14 cellular contexts compared by ENCODE assay signal in the genomic region with DNA sequence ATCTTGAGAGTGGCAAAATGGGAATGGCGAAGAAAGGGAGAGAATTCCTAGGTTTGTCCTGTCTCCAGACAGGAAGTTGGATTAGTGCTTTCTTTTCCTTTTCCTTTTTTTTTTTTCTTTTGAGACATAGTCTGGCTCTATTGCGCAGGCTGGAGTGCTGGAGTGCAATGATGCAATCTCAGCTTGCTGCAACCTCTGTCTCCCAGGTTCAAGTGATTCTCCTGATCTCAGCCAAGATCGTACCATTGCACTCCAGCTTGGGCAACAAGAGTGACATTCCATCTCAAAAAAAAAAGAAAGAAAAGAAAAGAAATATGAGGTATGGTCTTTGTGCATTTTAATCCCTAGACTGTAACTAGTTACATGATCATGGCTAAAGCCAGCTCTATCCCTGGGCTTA. TPM values are rescaled to one million over a fixed set of nuclear protein-coding genes. Genes with fewer than 3 reads are reported as not detected.
DNase-seq lines count a peak whose midpoint lies in the region; ATAC-seq, FAIRE-seq and TF ChIP-seq lines count a peak whose summit lies in the region.
"Had no signal": no experiment of that assay in that cellular context is flagged by ENCODE, and none has a peak within 500 bp of the region (broad histone marks: within the 10 kb centered on the region; RNA-seq: fewer than 3 reads in every experiment).

No MANE protein-coding gene starts in this region.

- H3K9ac ChIP-seq in IMR-90 (ENCODE audit: low read depth, low read length), result no peak overlapping the region; the same call in 1 of the 2 replicates
- no peak overlapping the region for H3K9ac ChIP-seq in K562 (ENCODE audit: insufficient read depth in 1 of 2, low read depth in 2 of 2, low read length in 2 of 2)
- no peak overlapping the region for H3K9ac ChIP-seq in liver (ENCODE audit: low read depth in 1 of 2, low read length in 2 of 2)

- H3K4me3 ChIP-seq in ACC112 (ENCODE audit: low read depth, low read length) (peak overlapping the region; percentile 33; the same call in 1 of the 2 replicates), IMR-90 (ENCODE audit: insufficient read depth, low read depth, low read length) (no peak overlapping the region), K562 (no peak overlapping the region), liver (ENCODE audit: low read depth in 1 of 3, low read length in 3 of 3) (no peak overlapping the region)

- H2AFZ ChIP-seq in ACC112 (ENCODE audit: low read length, unreplicated experiment) (no peak overlapping the region), IMR-90 (replicated peaks; ENCODE audit: low read length, poor library complexity) (no peak overlapping the region), K562 (ENCODE audit: low read depth, low read length) (no peak overlapping the region)

- H2AK9ac ChIP-seq in IMR-90 (replicated peaks; ENCODE audit: low read depth, low read length, poor library complexity), result no peak overlapping the region

- dilution Hi-C loops in IMR-90 (cut with HindIII; ENCODE audit: low sequenced_read_pairs, unreplicated experiment), result no loop called here

- no peak for TF ChIP-seq POLR2A in IMR-90 (IDR thresholded peaks at IDR 0.05; ENCODE audit: low read depth, low read length)
- TF ChIP-seq POLR2A in K562 (conservative IDR thresholded peaks at IDR 0.05), result no peak

- no peak overlapping the region for H3K23ac ChIP-seq in IMR-90 (ENCODE audit: low read depth, low read length)

- no peak for TF ChIP-seq RAD21 in IMR-90 (IDR thresholded peaks at IDR 0.05; ENCODE audit: low read length)
- no peak for TF ChIP-seq RAD21 in K562 (CRISPR knock-in tag; conservative IDR thresholded peaks at IDR 0.05 in 1 of 2, IDR thresholded peaks at IDR 0.05 in 1 of 2)
- peak in 1 of 2 donors; percentile 19 for TF ChIP-seq RAD21 in liver (IDR thresholded peaks at IDR 0.05)

- no peaks in the 10 kb centered on the region for H3K79me2 ChIP-seq in ACC112 (ENCODE audit: control insufficient read depth, insufficient read depth, low read length, unreplicated experiment)
- no peaks in the 10 kb centered on the region for H3K79me2 ChIP-seq in K562 (ENCODE audit: control insufficient read depth, insufficient read depth, low read length)

- peak overlapping the region; percentile 50 for H3K18ac ChIP-seq in IMR-90 (ENCODE audit: low read depth, low read length)

- H3K27ac ChIP-seq in ACC112 (ENCODE audit: low read depth, low read length), result peak overlapping the region; percentile 77
- H3K27ac ChIP-seq in IMR-90 (ENCODE audit: insufficient read depth, low read length), result peak overlapping the region; percentile 28; the same call in 1 of the 2 replicates
- H3K27ac ChIP-seq in K562 (ENCODE audit: extremely low read depth, low read depth, low read length), result no peak overlapping the region
- H3K27ac ChIP-seq in liver (ENCODE audit: low read depth in 1 of 2, low read length in 2 of 2), result no peak overlapping the region

- no peak for TF ChIP-seq CTCF in IMR-90 (conservative IDR thresholded peaks at IDR 0.05; ENCODE audit: low read depth, low read length)
- TF ChIP-seq CTCF in K562 (IDR thresholded peaks at IDR 0.05 in 2 of 3, conservative IDR thresholded peaks at IDR 0.05 in 1 of 3; ENCODE audit: insufficient read depth in 2 of 3, low read depth in 1 of 3, low read length in 3 of 3), result no peak
- no peak for TF ChIP-seq CTCF in liver (IDR thresholded peaks at IDR 0.05; ENCODE audit: low read depth, low read length, missing input control)

- H2AK5ac ChIP-seq in IMR-90 (ENCODE audit: low read depth, low read length), result no peak overlapping the region

- POLR2A ChIA-PET in IMR-90 (lab: Charles Lee; ENCODE audit: unreplicated experiment), result no interaction called here
- POLR2A ChIA-PET in K562 (lab: Yijun Ruan, JAX), result interaction anchor here (0.6 kb wide), 1 partner anchor 59 kb away, joined by 3 read pairs; no protein-coding TSS in a partner anchor

- H2BK120ac ChIP-seq in IMR-90 (ENCODE audit: low read depth, low read length), result no peak overlapping the region

- DNase-seq in IMR-90, result peak; percentile 59
- no peak for DNase-seq in K562 (ENCODE audit: extremely low read depth in 1 of 4, low spot score in 3 of 4)
- DNase-seq in SKM-1 treated with dmso at 0.1 percent for 144 hours (lab: John Stamatoyannopoulos, UW; ENCODE audit: unreplicated experiment), result no peak
- DNase-seq in stimulated activated CD4-positive, alpha-beta T cell treated with anti-CD3 and anti-CD28 coated beads, Interleukin-4, amount 100 ng/mL, for 4 hours, result no peak
- DNase-seq in HUDEP-2 (lab: John Stamatoyannopoulos, UW; ENCODE audit: unreplicated experiment in 76 of 76), result no peak
- DNase-seq: activated CD8-positive, alpha-beta memory T cell treated with anti-CD3 and anti-CD28 coated beads for 24 hours; activated gamma-delta T cell treated with Interleukin-2 at 50 U/mL for 16 hours; small intestine; stimulated activated naive CD8-positive, alpha-beta T cell treated with anti-CD3 and anti-CD28 coated beads, Interleukin-15, Interleukin-2, amounts not matched to agents 100 U/mL and 50 U/mL, for 24 hours had no signal

- no peak for FAIRE-seq in K562 (lab: Jason Lieb, UNC)
- FAIRE-seq: D721Med, frontal cortex, small intestine had no signal

- H4K20me1 ChIP-seq in IMR-90 (ENCODE audit: insufficient read depth, low read length) (no peaks in the 10 kb centered on the region), K562 (replicated peaks; ENCODE audit: control insufficient read depth, insufficient read depth, low read length) (no peaks in the 10 kb centered on the region)

- ATAC-seq in IMR-90 (ENCODE audit: low read depth), result peak; percentile 27; the same call in 1 of the 2 replicates
- no peak for ATAC-seq in K562
- ATAC-seq in GM19455 (IDR thresholded peaks at IDR 0.05; ENCODE audit: unreplicated experiment), result no peak
- ATAC-seq: stimulated activated naive CD8-positive, alpha-beta T cell treated with anti-CD3 and anti-CD28 coated beads, Interleukin-15, Interleukin-2, amounts not matched to agents 100 U/mL and 50 U/mL, for 24 hours had no signal

- no TSS peak for BruUV-seq in IMR-90 (replicated peaks; lab: Mats Ljungman, UMichigan)
- BruUV-seq in K562 (replicated peaks; lab: Mats Ljungman, UMichigan), result no TSS peak

- no peak overlapping the region for H2BK5ac ChIP-seq in IMR-90 (ENCODE audit: low read depth, low read length, poor library complexity, severe bottlenecking)

- H4K91ac ChIP-seq in IMR-90 (ENCODE audit: insufficient read depth, low read depth, low read length), result no peak overlapping the region

- WGBS in IMR-90 (ENCODE audit: extremely low coverage in 2 of 2, insufficient read length in 1 of 2), 2 experiments, result no CpG with 5 or more reads among the region's 3 CpGs
- WGBS in K562 (ENCODE audit: insufficient coverage, low coverage, missing lambda C conversion rate), result 20% methylated on average over 2 of the region's 3 CpGs
- WGBS in liver, result 44% methylated on average over 3 of the region's 3 CpGs

- H3K56ac ChIP-seq in IMR-90 (ENCODE audit: extremely low read depth, insufficient read depth, low read length), result no peak overlapping the region

- H3K9me3 ChIP-seq in IMR-90 (ENCODE audit: control insufficient read depth, insufficient read depth, low read length) (no peaks in the 10 kb centered on the region), K562 (replicated peaks; ENCODE audit: control insufficient read depth, insufficient read depth, low read depth, low read length) (no peaks in the 10 kb centered on the region), liver (ENCODE audit: control insufficient read depth in 4 of 4, low read length in 3 of 4) (no peaks in the 10 kb centered on the region)

- no peak overlapping the region for H3K4ac ChIP-seq in IMR-90 (ENCODE audit: low read depth, low read length)

- H3K36me3 ChIP-seq in ACC112 (ENCODE audit: insufficient read depth, low read length) (no peaks in the 10 kb centered on the region), IMR-90 (ENCODE audit: control insufficient read depth, insufficient read depth, low read length) (no peaks in the 10 kb centered on the region), K562 (ENCODE audit: control insufficient read depth, insufficient read depth, low read length) (peaks cover 9% of the 10 kb centered on the region; the same call in 1 of the 3 replicates), liver (ENCODE audit: control insufficient read depth in 4 of 4, insufficient read depth in 3 of 4, low read depth in 1 of 4, low read length in 3 of 4) (peaks cover 0 to 1% (median 0%) of the 10 kb centered on the region in 4 donors)

- no peak overlapping the region for H2BK20ac ChIP-seq in IMR-90 (ENCODE audit: low read depth, low read length)

- H3K79me1 ChIP-seq in IMR-90 (ENCODE audit: low read depth in 1 of 2, low read length in 2 of 2), result no peaks in the 10 kb centered on the region

- in situ Hi-C loops in IMR-90 (cut with MboI; ENCODE audit: low sequenced_read_pairs), result no loop called here
- in situ Hi-C loops in K562 (cut with MboI), result no loop called here

- 0 out of 4 replicates have a peak overlapping the region, but pooled peaks of 1 of the 2 experiments have one; percentile 15 for H4K8ac ChIP-seq in IMR-90 (ENCODE audit: low read depth in 2 of 2, low read length in 2 of 2)

- H3K9me1 ChIP-seq in IMR-90 (ENCODE audit: insufficient read depth, low read length) (peaks cover 2% of the 10 kb centered on the region; the same call in 1 of the 2 replicates), K562 (ENCODE audit: control insufficient read depth, insufficient read depth, low read length) (no peaks in the 10 kb centered on the region)

- H3K4me2 ChIP-seq in IMR-90 (ENCODE audit: low read depth, low read length) (no peak overlapping the region), K562 (ENCODE audit: insufficient read depth, low read length) (no peak overlapping the region)

- no peak overlapping the region; the same call in 2 of the 3 replicates for H2BK15ac ChIP-seq in IMR-90 (ENCODE audit: low read depth, low read length)

- no peak for TF ChIP-seq EP300 in K562 (IDR thresholded peaks at IDR 0.05; ENCODE audit: low read length)

- no peak overlapping the region for H3K14ac ChIP-seq in IMR-90 (replicated peaks; ENCODE audit: low read depth, low read length)

- CTCF ChIA-PET in IMR-90 (lab: Yijun Ruan, JAX), result interaction anchor here (0.6 to 3.9 kb wide), 2 partner anchors 295 to 327 kb away, joined by 5 to 25 read pairs; no protein-coding TSS in a partner anchor
- CTCF ChIA-PET in K562 (lab: Yijun Ruan, JAX; ENCODE audit: low intra/inter-chr PET ratio), result no interaction called here

- H4K5ac ChIP-seq in IMR-90 (ENCODE audit: low read depth, low read length), result no peak overlapping the region

- intact Hi-C loops in IMR-90 (cut with micrococcal nuclease) (loop anchor here (10.0 kb wide), 1 partner anchor 1681 kb away; no protein-coding TSS in a partner anchor), K562 (cut with micrococcal nuclease) (no loop called here)

- H3K27me3 ChIP-seq in ACC112 (ENCODE audit: insufficient read depth, low read length) (no peaks in the 10 kb centered on the region), IMR-90 (ENCODE audit: control insufficient read depth, insufficient read depth, low read length) (no peaks in the 10 kb centered on the region), K562 (ENCODE audit: control insufficient read depth in 2 of 2, insufficient read depth in 2 of 2, low read length in 2 of 2) (no peaks in the 10 kb centered on the region), liver (ENCODE audit: control insufficient read depth in 4 of 4, insufficient read depth in 4 of 4, low read length in 3 of 4) (no peaks in the 10 kb centered on the region)

- peaks cover 44% of the 10 kb centered on the region for H3K4me1 ChIP-seq in ACC112 (ENCODE audit: control insufficient read depth, insufficient read depth, low read length, unreplicated experiment)
- peaks cover 5% of the 10 kb centered on the region for H3K4me1 ChIP-seq in IMR-90 (ENCODE audit: control insufficient read depth, insufficient read depth, low read length)
- no peaks in the 10 kb centered on the region for H3K4me1 ChIP-seq in K562 (replicated peaks in 1 of 2; ENCODE audit: control insufficient read depth in 2 of 2, insufficient read depth in 2 of 2, low read length in 2 of 2)
- peaks cover 4 to 9% (median 6%) of the 10 kb centered on the region in 4 donors for H3K4me1 ChIP-seq in liver (ENCODE audit: control insufficient read depth in 4 of 4, insufficient read depth in 4 of 4, low read length in 3 of 4)

RNA-seq across cellular contexts. Expression of gene KIF27, which starts 12.6 kb away (rescaled TPM):
- 1.6 and 2.2 TPM in 2 replicates for total RNA-seq in IMR-90 (2012; rRNA removed)
- polyA plus RNA-seq in IMR-90 (2012; rRNA removed), result 0.32 and 0.60 TPM in 2 replicates
- 0.03 and 0.05 TPM in 2 replicates for polyA plus RNA-seq in IMR-90 (2012; cell fraction: cytosol; rRNA removed)
- polyA plus RNA-seq in IMR-90 (2012; cell fraction: nucleus; rRNA removed; ENCODE audit: low replicate concordance), result 0.11 and 0.76 TPM in 2 replicates
- 1.5 and 5.2 TPM in 2 replicates for total RNA-seq in K562 (2011; cell fraction: chromatin; rRNA removed; ENCODE audit: low replicate concordance)
- total RNA-seq in K562 (2011; cell fraction: nucleolus; rRNA removed), result 0.67 and 0.79 TPM in 2 replicates
- 1.7 and 3.6 TPM in 2 replicates for total RNA-seq in K562 (2011; cell fraction: nucleoplasm; rRNA removed)
- total RNA-seq in K562 (2014; rRNA removed), result 0.54 and 0.90 TPM in 2 replicates
- total RNA-seq in K562 (2014; rRNA removed; fragmentation: Illumina TruSeq; extraction: Trizol), result 1.9 and 2.4 TPM in 2 replicates
- 2.0 and 2.1 TPM in 2 replicates for total RNA-seq in K562 (2015; rRNA removed; fragmentation: Illumina TruSeq; extraction: Trizol)
- total RNA-seq in K562 (2021), result 0.85 and 0.98 TPM in 2 replicates
- polyA plus RNA-seq in K562 (2011; rRNA removed), result 1.2 and 1.6 TPM in 2 replicates
- 0.07 and 0.34 TPM in 2 replicates for polyA plus RNA-seq in K562 (2011; cell fraction: cytosol; rRNA removed)
- 1.3 TPM in 2 replicates for polyA plus RNA-seq in K562 (2011; cell fraction: nucleus; rRNA removed)
- 0.66 and 1.1 TPM in 2 replicates for polyA plus RNA-seq in K562 (2012)
- polyA plus RNA-seq in K562 (2014; fragmentation: Illumina TruSeq; extraction: Trizol), result 0.53 and 1.1 TPM in 2 replicates
- polyA plus RNA-seq in K562 (2014; fragmentation: Nextera tagmentation; extraction: Ambion mirVana), result under 1 TPM; 0.32 to 0.50 TPM
- polyA plus RNA-seq in K562 (2014; rRNA removed), result 0.31 and 0.85 TPM in 2 replicates
- 3.6 and 5.1 TPM in 2 replicates for polyA minus RNA-seq in K562 (2011; rRNA and poly(A)+ RNA removed)
- 0.46 and 1.2 TPM in 2 replicates for polyA minus RNA-seq in K562 (2011; cell fraction: cytosol; rRNA and poly(A)+ RNA removed)
- polyA minus RNA-seq in K562 (2011; cell fraction: nucleus; rRNA and poly(A)+ RNA removed), result 2.3 and 3.8 TPM in 2 replicates
- 1 to 10 TPM; 1.1 to 5.1 TPM for total RNA-seq in liver
- polyA plus RNA-seq in liver, result 1 to 10 TPM in 1 of 2 donors, under 1 TPM in 1; 0.55 to 2.1 TPM

RNA-seq across cellular contexts. Expression of gene HNRNPK, which starts 46.2 kb away (rescaled TPM):
- total RNA-seq in IMR-90 (2012; rRNA removed) (422 and 601 TPM in 2 replicates), K562 (2014; rRNA removed) (618 and 644 TPM in 2 replicates), K562 (2014; rRNA removed; fragmentation: Illumina TruSeq; extraction: Trizol) (459 and 532 TPM in 2 replicates), K562 (2015; rRNA removed; fragmentation: Illumina TruSeq; extraction: Trizol) (625 and 667 TPM in 2 replicates), K562 (2021) (505 and 531 TPM in 2 replicates), liver (100 to 1,000 TPM; 281 to 403 TPM)
- polyA plus RNA-seq in IMR-90 (2012; rRNA removed) (419 and 458 TPM in 2 replicates), K562 (2011; rRNA removed) (462 and 670 TPM in 2 replicates), K562 (2014; fragmentation: Illumina TruSeq; extraction: Trizol) (718 and 883 TPM in 2 replicates), K562 (2014; fragmentation: Nextera tagmentation; extraction: Ambion mirVana) (100 to 1,000 TPM; 224 to 434 TPM), K562 (2014; rRNA removed) (740 and 789 TPM in 2 replicates), liver (100 to 1,000 TPM; 137 to 182 TPM)
- polyA plus RNA-seq in IMR-90 (2012; cell fraction: cytosol; rRNA removed), result 149 and 205 TPM in 2 replicates
- 124 and 330 TPM in 2 replicates for polyA plus RNA-seq in IMR-90 (2012; cell fraction: nucleus; rRNA removed; ENCODE audit: low replicate concordance)
- 356 and 598 TPM in 2 replicates for total RNA-seq in K562 (2011; cell fraction: chromatin; rRNA removed; ENCODE audit: low replicate concordance)
- 228 and 233 TPM in 2 replicates for total RNA-seq in K562 (2011; cell fraction: nucleolus; rRNA removed)
- total RNA-seq in K562 (2011; cell fraction: nucleoplasm; rRNA removed), result 308 and 408 TPM in 2 replicates
- polyA plus RNA-seq in K562 (2011; cell fraction: cytosol; rRNA removed), result 427 and 490 TPM in 2 replicates
- polyA plus RNA-seq in K562 (2011; cell fraction: nucleus; rRNA removed), result 679 and 733 TPM in 2 replicates
- polyA plus RNA-seq in K562 (2012), result 428 and 630 TPM in 2 replicates
- polyA minus RNA-seq in K562 (2011; rRNA and poly(A)+ RNA removed), result 665 and 715 TPM in 2 replicates
- polyA minus RNA-seq in K562 (2011; cell fraction: cytosol; rRNA and poly(A)+ RNA removed), result 333 and 409 TPM in 2 replicates
- 447 and 633 TPM in 2 replicates for polyA minus RNA-seq in K562 (2011; cell fraction: nucleus; rRNA and poly(A)+ RNA removed)

RNA-seq across cellular contexts. Expression of gene RMI1, which starts 46.8 kb away (rescaled TPM):
- total RNA-seq in IMR-90 (2012; rRNA removed) (6.8 and 12.8 TPM in 2 replicates), K562 (2014; rRNA removed) (3.0 and 3.2 TPM in 2 replicates), K562 (2014; rRNA removed; fragmentation: Illumina TruSeq; extraction: Trizol) (16.7 and 19.3 TPM in 2 replicates), K562 (2015; rRNA removed; fragmentation: Illumina TruSeq; extraction: Trizol) (14.2 and 16.3 TPM in 2 replicates), K562 (2021) (14.6 and 15.7 TPM in 2 replicates), liver (10 to 100 TPM in 1 of 2 donors, 1 to 10 TPM in 1; 5.4 to 10.4 TPM)
- polyA plus RNA-seq in IMR-90 (2012; rRNA removed) (2.7 and 4.4 TPM in 2 replicates), K562 (2011; rRNA removed) (3.0 and 4.7 TPM in 2 replicates), K562 (2014; fragmentation: Illumina TruSeq; extraction: Trizol) (17.4 and 17.5 TPM in 2 replicates), K562 (2014; fragmentation: Nextera tagmentation; extraction: Ambion mirVana) (10 to 100 TPM in 1 of 2 experiments, 1 to 10 TPM in 1; 7.7 to 10.6 TPM), K562 (2014; rRNA removed) (6.0 and 6.9 TPM in 2 replicates), liver (1 to 10 TPM; 2.0 to 2.6 TPM)
- 0.38 and 0.65 TPM in 2 replicates for polyA plus RNA-seq in IMR-90 (2012; cell fraction: cytosol; rRNA removed)
- 0.11 and 1.7 TPM in 2 replicates for polyA plus RNA-seq in IMR-90 (2012; cell fraction: nucleus; rRNA removed; ENCODE audit: low replicate concordance)
- total RNA-seq in K562 (2011; cell fraction: chromatin; rRNA removed; ENCODE audit: low replicate concordance), result 1.7 and 14.3 TPM in 2 replicates
- 1.2 and 2.0 TPM in 2 replicates for total RNA-seq in K562 (2011; cell fraction: nucleolus; rRNA removed)
- 3.2 and 4.4 TPM in 2 replicates for total RNA-seq in K562 (2011; cell fraction: nucleoplasm; rRNA removed)
- 0.66 and 2.2 TPM in 2 replicates for polyA plus RNA-seq in K562 (2011; cell fraction: cytosol; rRNA removed)
- polyA plus RNA-seq in K562 (2011; cell fraction: nucleus; rRNA removed), result 1.6 and 2.4 TPM in 2 replicates
- 7.4 and 8.8 TPM in 2 replicates for polyA plus RNA-seq in K562 (2012)
- 12.6 and 15.3 TPM in 2 replicates for polyA minus RNA-seq in K562 (2011; rRNA and poly(A)+ RNA removed)
- 6.6 and 9.7 TPM in 2 replicates for polyA minus RNA-seq in K562 (2011; cell fraction: cytosol; rRNA and poly(A)+ RNA removed)
- 1.5 and 2.4 TPM in 2 replicates for polyA minus RNA-seq in K562 (2011; cell fraction: nucleus; rRNA and poly(A)+ RNA removed)

Comparison
In these comparisons a context has a peak if more than half of its experiments do, and no peak if none do; other contexts are left out.
1. H3K27ac ChIP-seq: peak in ACC112 (single experiment) and IMR-90 (single experiment); none in K562 (single experiment) and liver (0 of 2).